ENCODE assay signal across 23 cellular contexts in the genomic region with DNA sequence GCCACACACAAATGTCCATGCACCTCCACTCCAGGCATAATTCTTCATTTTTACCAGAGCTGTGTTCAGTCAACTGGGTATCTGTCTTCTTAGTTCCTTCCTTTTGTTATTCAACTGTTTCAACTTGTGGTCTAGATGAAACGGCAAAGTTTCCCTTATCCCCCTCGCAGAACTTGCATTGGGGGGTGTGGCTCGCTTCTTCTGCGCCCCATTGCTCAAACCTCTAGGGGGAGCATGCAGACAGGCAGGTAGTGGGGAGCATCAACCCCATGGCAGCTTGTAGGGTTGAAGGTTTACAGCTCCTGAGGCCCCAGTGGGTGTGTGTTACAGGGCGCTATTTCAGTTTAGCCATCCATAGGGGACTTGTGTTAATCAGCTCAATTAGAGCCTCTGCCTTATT. TPM values are rescaled to one million over a fixed set of nuclear protein-coding genes. Genes with fewer than 3 reads are reported as not detected.
DNase-seq lines count a peak whose midpoint lies in the region; ATAC-seq, FAIRE-seq and TF ChIP-seq lines count a peak whose summit lies in the region.
"Had no signal": no experiment of that assay in that cellular context is flagged by ENCODE, and none has a peak within 500 bp of the region (broad histone marks: within the 10 kb centered on the region; RNA-seq: fewer than 3 reads in every experiment).

No MANE protein-coding gene starts in this region.

- DNase-seq in activated CD8-positive, alpha-beta T cell treated with anti-CD3 and anti-CD28 coated beads for 36 hours = peak; percentile 17
- no peak for DNase-seq in activated CD8-positive, alpha-beta T cell treated with anti-CD3 and anti-CD28 coated beads, Interleukin-2, amount 10 ng/mL, durations not matched to agents 7 days and 5 days
- DNase-seq in GM12878 (ENCODE audit: low read depth, low spot score) (no peak), urothelium cell line (ENCODE audit: low spot score) (no peak), DMS153 treated with DMSO at 0.1 percent for 48 hours (lab: John Stamatoyannopoulos, UW; ENCODE audit: unreplicated experiment) (no peak), SKM-1 (lab: John Stamatoyannopoulos, UW; ENCODE audit: unreplicated experiment) (no peak)
- DNase-seq: activated CD8-positive, alpha-beta memory T cell treated with anti-CD3 and anti-CD28 coated beads for 24 hours; body of pancreas; C1 segment of cervical spinal cord; cortex of kidney; DMS153; left ventricle myocardium superior; mucosa of descending colon; NCI-H1694; NK-92 treated with Interleukin-12 subunit alpha and Interleukin-12 subunit beta, amount 100 ng/mL, for 24 hours; stimulated activated CD4-positive, alpha-beta T cell treated with anti-CD3 and anti-CD28 coated beads, Interleukin-12 subunit alpha, Interleukin-12 subunit beta, amount 100 ng/mL, for 4 hours; T-helper 1 cell had no signal

- in situ Hi-C loops in GM12878 (cut with MboI) = loop anchor here (25.0 kb wide), 1 partner anchor 1268 kb away; the partner anchor contains the start of gene ZPBP

- H3K27me3 ChIP-seq in KMS-11 (ENCODE audit: insufficient read depth, low read depth) = no peaks in the 10 kb centered on the region
- no peaks in the 10 kb centered on the region for H3K27me3 ChIP-seq in GM12878 (replicated peaks in 1 of 2; ENCODE audit: control insufficient read depth in 2 of 2, insufficient read depth in 2 of 2, low read length in 1 of 2)
- H3K27me3 ChIP-seq in gastroesophageal sphincter = no peaks in the 10 kb centered on the region
- H3K27me3 ChIP-seq: body of pancreas had no signal

- H3K27me3 Mint-ChIP-seq in activated CD8-positive, alpha-beta T cell treated with anti-CD3 and anti-CD28 coated beads for 36 hours = no peaks in the 10 kb centered on the region
- H3K27me3 Mint-ChIP-seq in activated CD8-positive, alpha-beta T cell treated with anti-CD3 and anti-CD28 coated beads, Interleukin-2, amount 10 ng/mL, durations not matched to agents 7 days and 5 days (ENCODE audit: low read depth) = no peaks in the 10 kb centered on the region

- 4% methylated on average over 5 of the region's 5 CpGs for WGBS in GM12878 (ENCODE audit: insufficient coverage, insufficient replicate concordance, low lambda C conversion rate, missing lambda C conversion rate)
- 85% methylated on average over 4 to 5 of the region's 5 CpGs for WGBS in gastroesophageal sphincter (ENCODE audit: low coverage in 1 of 2), 2 donors

- H3K36me3 ChIP-seq in KMS-11 (ENCODE audit: insufficient read depth) = no peaks in the 10 kb centered on the region
- H3K36me3 ChIP-seq in GM12878 (ENCODE audit: control insufficient read depth in 2 of 2, insufficient read depth in 2 of 2, low read length in 1 of 2) = no peaks in the 10 kb centered on the region
- H3K36me3 ChIP-seq in gastroesophageal sphincter = no peaks in the 10 kb centered on the region

- H3K4me2 ChIP-seq in KMS-11 (no peak overlapping the region), GM12878 (ENCODE audit: control insufficient read depth, insufficient read depth) (no peak overlapping the region)

- intact Hi-C loops in activated CD8-positive, alpha-beta T cell treated with anti-CD3 and anti-CD28 coated beads for 36 hours (cut with micrococcal nuclease) = no loop called here
- intact Hi-C loops in GM12878 (cut with micrococcal nuclease; ENCODE audit: unreplicated experiment) = no loop called here

- POLR2A ChIA-PET in activated CD8-positive, alpha-beta T cell treated with anti-CD3 and anti-CD28 coated beads for 36 hours (lab: Charles Lee) = no interaction called here
- POLR2A ChIA-PET in activated CD8-positive, alpha-beta T cell treated with anti-CD3 and anti-CD28 coated beads, Interleukin-2, amount 10 ng/mL, durations not matched to agents 7 days and 5 days (lab: Charles Lee) = no interaction called here
- POLR2A ChIA-PET in GM12878 (lab: Charles Lee) = no interaction called here

- TF ChIP-seq EP300 in GM12878 (IDR thresholded peaks at IDR 0.05; ENCODE audit: borderline replicate concordance in 1 of 2, control insufficient read depth in 1 of 2, low read depth in 2 of 2, low read length in 2 of 2) (no peak), gastroesophageal sphincter (IDR thresholded peaks at IDR 0.05) (no peak)

- CTCF ChIA-PET in activated CD8-positive, alpha-beta T cell treated with anti-CD3 and anti-CD28 coated beads for 36 hours (lab: Charles Lee) = interaction anchor here (1.0 to 1.7 kb wide), 2 partner anchors 9 to 129 kb away, joined by 3 to 6 read pairs; no protein-coding TSS in a partner anchor
- CTCF ChIA-PET in activated CD8-positive, alpha-beta T cell treated with anti-CD3 and anti-CD28 coated beads, Interleukin-2, amount 10 ng/mL, durations not matched to agents 7 days and 5 days (lab: Charles Lee) = interaction anchor here (1.1 kb wide), 1 partner anchor 10 kb away, joined by 3 read pairs; no protein-coding TSS in a partner anchor
- CTCF ChIA-PET in GM12878 (lab: Yijun Ruan, JAX) = interaction anchor here (1.3 kb wide), 1 partner anchor 12 kb away, joined by 5 read pairs; no protein-coding TSS in a partner anchor

- no peaks in the 10 kb centered on the region for H3K36me3 Mint-ChIP-seq in activated CD8-positive, alpha-beta T cell treated with anti-CD3 and anti-CD28 coated beads for 36 hours (ENCODE audit: low read depth)
- H3K36me3 Mint-ChIP-seq in activated CD8-positive, alpha-beta T cell treated with anti-CD3 and anti-CD28 coated beads, Interleukin-2, amount 10 ng/mL, durations not matched to agents 7 days and 5 days (ENCODE audit: low read depth) = no peaks in the 10 kb centered on the region
- H3K36me3 Mint-ChIP-seq: activated naive CD8-positive, alpha-beta T cell had no signal

- no peaks in the 10 kb centered on the region for H3K4me1 Mint-ChIP-seq in activated CD8-positive, alpha-beta T cell treated with anti-CD3 and anti-CD28 coated beads for 36 hours (ENCODE audit: low read depth)
- no peaks in the 10 kb centered on the region for H3K4me1 Mint-ChIP-seq in activated CD8-positive, alpha-beta T cell treated with anti-CD3 and anti-CD28 coated beads, Interleukin-2, amount 10 ng/mL, durations not matched to agents 7 days and 5 days (ENCODE audit: low read depth)

- no peaks in the 10 kb centered on the region for H3K79me2 ChIP-seq in KMS-11 (ENCODE audit: insufficient read depth, low read depth)
- no peaks in the 10 kb centered on the region for H3K79me2 ChIP-seq in GM12878 (ENCODE audit: control insufficient read depth, insufficient read depth, low read length)

- no peak for TF ChIP-seq CTCF in activated CD8-positive, alpha-beta T cell treated with anti-CD3 and anti-CD28 coated beads for 36 hours (IDR thresholded peaks at IDR 0.05)
- TF ChIP-seq CTCF in KMS-11 (conservative IDR thresholded peaks at IDR 0.05; ENCODE audit: low read depth, low read length) (0 out of 2 replicates have a peak, but pooled peaks have one; percentile 16), GM12878 (IDR thresholded peaks at IDR 0.05 in 2 of 3, conservative IDR thresholded peaks at IDR 0.05 in 1 of 3; ENCODE audit: control insufficient read depth in 2 of 3, extremely low read depth in 1 of 3, insufficient read depth in 1 of 3, low read depth in 3 of 3, low read length in 3 of 3) (0 out of 6 replicates have a peak, but pooled peaks of 2 of the 3 experiments have one; percentile 7 to 28), gastroesophageal sphincter (IDR thresholded peaks at IDR 0.05) (no peak)

- no peak overlapping the region for H3K9ac ChIP-seq in KMS-11
- no peak overlapping the region for H3K9ac ChIP-seq in GM12878 (ENCODE audit: control insufficient read depth, insufficient read depth, low read length)

- H2AFZ ChIP-seq in KMS-11 (ENCODE audit: low read depth) = no peak overlapping the region
- H2AFZ ChIP-seq in GM12878 (ENCODE audit: control insufficient read depth, low read depth, low read length) = no peak overlapping the region

- no peak overlapping the region for H3K4me3 Mint-ChIP-seq in activated CD8-positive, alpha-beta T cell treated with anti-CD3 and anti-CD28 coated beads for 36 hours
- no peak overlapping the region for H3K4me3 Mint-ChIP-seq in activated CD8-positive, alpha-beta T cell treated with anti-CD3 and anti-CD28 coated beads, Interleukin-2, amount 10 ng/mL, durations not matched to agents 7 days and 5 days
- H3K4me3 Mint-ChIP-seq: activated naive CD8-positive, alpha-beta T cell had no signal

- H4K20me1 ChIP-seq in KMS-11 (ENCODE audit: insufficient read depth) (no peaks in the 10 kb centered on the region), GM12878 (ENCODE audit: control insufficient read depth, insufficient read depth) (no peaks in the 10 kb centered on the region)

- H3K27ac ChIP-seq in KMS-11 (no peak overlapping the region), GM12878 (ENCODE audit: control insufficient read depth, insufficient read depth) (no peak overlapping the region), gastroesophageal sphincter (no peak overlapping the region)
- H3K27ac ChIP-seq: body of pancreas, VCaP had no signal

- H3K4me1 ChIP-seq in KMS-11 (ENCODE audit: low read depth, poor library complexity, severe bottlenecking) = no peaks in the 10 kb centered on the region
- no peaks in the 10 kb centered on the region for H3K4me1 ChIP-seq in GM12878 (ENCODE audit: control insufficient read depth, insufficient read depth, low read length)
- no peaks in the 10 kb centered on the region for H3K4me1 ChIP-seq in gastroesophageal sphincter

- SMC1A ChIA-PET in GM12878 (lab: Charles Lee; ENCODE audit: uncharacterized antibody, unreplicated experiment) = no interaction called here

- no peak for TF ChIP-seq POLR2A in GM12878 (IDR thresholded peaks at IDR 0.05; ENCODE audit: low read depth, low read length)
- TF ChIP-seq POLR2A in gastroesophageal sphincter (IDR thresholded peaks at IDR 0.05) = no peak

- peaks cover 4% of the 10 kb centered on the region for H3K9me3 Mint-ChIP-seq in activated CD8-positive, alpha-beta T cell treated with anti-CD3 and anti-CD28 coated beads for 36 hours
- no peaks in the 10 kb centered on the region for H3K9me3 Mint-ChIP-seq in activated CD8-positive, alpha-beta T cell treated with anti-CD3 and anti-CD28 coated beads, Interleukin-2, amount 10 ng/mL, durations not matched to agents 7 days and 5 days (ENCODE audit: insufficient read depth)

- FAIRE-seq in GM12878 (lab: Jason Lieb, UNC) = no peak
- peak; percentile 9 for FAIRE-seq in urothelium cell line (lab: Jason Lieb, UNC)
- FAIRE-seq: HTR-8/SVneo had no signal

- RAD21 ChIA-PET in GM12878 (lab: Charles Lee; ENCODE audit: unreplicated experiment) = no interaction called here

- H3K9me3 ChIP-seq in GM12878 (replicated peaks; ENCODE audit: control insufficient read depth, insufficient read depth, low read length) (no peaks in the 10 kb centered on the region), gastroesophageal sphincter (no peaks in the 10 kb centered on the region)
- H3K9me3 ChIP-seq: body of pancreas, mucosa of descending colon had no signal

- no peak overlapping the region for H3K27ac Mint-ChIP-seq in activated CD8-positive, alpha-beta T cell treated with anti-CD3 and anti-CD28 coated beads for 36 hours
- no peak overlapping the region for H3K27ac Mint-ChIP-seq in activated CD8-positive, alpha-beta T cell treated with anti-CD3 and anti-CD28 coated beads, Interleukin-2, amount 10 ng/mL, durations not matched to agents 7 days and 5 days
- H3K27ac Mint-ChIP-seq: activated naive CD8-positive, alpha-beta T cell had no signal

- no TSS peak for BruUV-seq in GM12878 (replicated peaks; lab: Mats Ljungman, UMichigan)

- no peak for TF ChIP-seq RAD21 in GM12878 (IDR thresholded peaks at IDR 0.05; ENCODE audit: insufficient read depth, low read depth, low read length)

- ATAC-seq in activated CD8-positive, alpha-beta T cell treated with anti-CD3 and anti-CD28 coated beads for 36 hours = no peak
- ATAC-seq in activated CD8-positive, alpha-beta T cell treated with anti-CD3 and anti-CD28 coated beads, Interleukin-2, amount 10 ng/mL, durations not matched to agents 7 days and 5 days = no peak
- ATAC-seq in GM12878 (peak; percentile 36; the same call in 1 of the 3 replicates), gastroesophageal sphincter (no peak)
- ATAC-seq: body of pancreas, left ventricle myocardium superior, mucosa of descending colon, Right ventricle myocardium inferior had no signal

- H3K4me3 ChIP-seq in KMS-11 (IDR thresholded peaks at IDR 0.05; ENCODE audit: insufficient read depth, low read depth, low read length) (no peak overlapping the region), GM12878 (no peak overlapping the region), gastroesophageal sphincter (no peak overlapping the region)
- H3K4me3 ChIP-seq: body of pancreas, mucosa of descending colon had no signal

RNA-seq across cellular contexts. Expression of gene COBL, which starts 38.3 kb away (rescaled TPM):
- not detected for total RNA-seq in activated CD8-positive, alpha-beta T cell treated with anti-CD3 and anti-CD28 coated beads for 36 hours
- not detected for total RNA-seq in activated CD8-positive, alpha-beta T cell treated with anti-CD3 and anti-CD28 coated beads, Interleukin-2, amount 10 ng/mL, durations not matched to agents 7 days and 5 days
- total RNA-seq in GM12878 (2013; cell fraction: nucleolus; rRNA removed) = not detected in 2 replicates
- total RNA-seq in GM12878 (2014; rRNA removed) (not detected in 2 replicates), GM12878 (2014; rRNA removed; fragmentation: Illumina TruSeq; extraction: Trizol) (not detected in 2 replicates), GM12878 (2021) (0.03 and 0.21 TPM in 2 replicates), gastroesophageal sphincter (10 to 100 TPM; 17.2 to 59.7 (median 31.0) TPM)
- polyA plus RNA-seq in GM12878 (2011; ENCODE audit: low read depth) = not detected
- polyA plus RNA-seq in GM12878 (2011; rRNA removed) (not detected in 2 replicates), GM12878 (2014; fragmentation: Illumina TruSeq; extraction: Trizol) (not detected in 2 replicates), GM12878 (2014; fragmentation: Nextera tagmentation; extraction: Ambion mirVana) (not detected), GM12878 (2014; rRNA removed) (not detected in 2 replicates), GM12878 (2016; fragmentation: Nextera tagmentation; extraction: Ambion mirVana) (not detected)
- not detected in 2 replicates for polyA plus RNA-seq in GM12878 (2011; cell fraction: cytosol; rRNA removed)
- not detected in 2 replicates for polyA plus RNA-seq in GM12878 (2011; cell fraction: nucleus; rRNA removed)
- not detected in 2 replicates for polyA plus RNA-seq in GM12878 (2012)
- polyA minus RNA-seq in GM12878 (2011; rRNA and poly(A)+ RNA removed) = not detected in 2 replicates
- 0.21 and 0.40 TPM in 2 replicates for polyA minus RNA-seq in GM12878 (2011; cell fraction: cytosol; rRNA and poly(A)+ RNA removed)
- polyA minus RNA-seq in GM12878 (2011; cell fraction: nucleus; rRNA and poly(A)+ RNA removed) = 0.19 TPM in 1 of 2 replicates, not detected in the other

Comparison
In these comparisons a context has a peak if more than half of its experiments do, and no peak if none do; other contexts are left out.
1. CTCF ChIP-seq: peak in KMS-11 (single experiment) and GM12878 (2 of 3); none in activated CD8-positive, alpha-beta T cell treated with anti-CD3 and anti-CD28 coated beads for 36 hours (single experiment) and gastroesophageal sphincter (0 of 4).
2. RNA of gene COBL, which starts 38.3 kb away (total RNA-seq): 17.2 to 59.7 TPM in gastroesophageal sphincter; not detected in activated CD8-positive, alpha-beta T cell treated with anti-CD3 and anti-CD28 coated beads for 36 hours, not detected in activated CD8-positive, alpha-beta T cell treated with anti-CD3 and anti-CD28 coated beads, Interleukin-2, amount 10 ng/mL, durations not matched to agents 7 days and 5 days and 0.03 to 0.21 TPM in GM12878; every median in the first group is over 10 times any median in the second.